28 cellular contexts compared by ENCODE assay signal in genomic region chr3:169790687-169791429, GRCh38. TPM values are rescaled to one million over a fixed set of nuclear protein-coding genes. Genes with fewer than 3 reads are reported as not detected.
DNase-seq lines count a peak whose midpoint lies in the region; ATAC-seq, FAIRE-seq and TF ChIP-seq lines count a peak whose summit lies in the region.
"Had no signal": no experiment of that assay in that cellular context is flagged by ENCODE, and none has a peak within 500 bp of the region (broad histone marks: within the 10 kb centered on the region; RNA-seq: fewer than 3 reads in every experiment).

No MANE protein-coding gene starts in this region.

- H3K4me2 ChIP-seq in GM23248 (ENCODE audit: unreplicated experiment) (no peak overlapping the region), trophoblast cell (ENCODE audit: low read length) (no peak overlapping the region)

- H2BK120ac ChIP-seq in trophoblast cell (ENCODE audit: insufficient read depth, low read length, poor library complexity) = no peak overlapping the region

- H2BK12ac ChIP-seq in trophoblast cell (ENCODE audit: low read length) = no peak overlapping the region

- H3K23ac ChIP-seq in trophoblast cell (ENCODE audit: low read length) = no peak overlapping the region

- no peaks in the 10 kb centered on the region for H3K27me3 ChIP-seq in GM23248 (replicated peaks; ENCODE audit: insufficient read depth)
- H3K27me3 ChIP-seq in bronchial epithelial cell (ENCODE audit: control insufficient read depth, insufficient read depth, low read length) = no peaks in the 10 kb centered on the region
- H3K27me3 ChIP-seq in trophoblast cell (ENCODE audit: insufficient read depth, low read length) = no peaks in the 10 kb centered on the region
- H3K27me3 ChIP-seq: tibial artery had no signal

- H3K9me3 ChIP-seq in GM23248 (ENCODE audit: low read depth) = no peaks in the 10 kb centered on the region
- H3K9me3 ChIP-seq in trophoblast cell (ENCODE audit: insufficient read depth, low read depth, low read length) = no peaks in the 10 kb centered on the region
- H3K9me3 ChIP-seq: tibial artery had no signal

- H4K8ac ChIP-seq in trophoblast cell (ENCODE audit: low read depth, low read length) = no peak overlapping the region

- DNase-seq in GM23248 (peak; percentile 15), M059J (ENCODE audit: low read depth) (peak; percentile 18), bronchial epithelial cell (ENCODE audit: low read depth) (peak; percentile 55), trophoblast cell (peak; percentile 49 to 74), cerebellar cortex (ENCODE audit: low spot score) (no peak), NCI-H2227 treated with DMSO at 0.1 percent for 48 hours (lab: John Stamatoyannopoulos, UW) (no peak)
- DNase-seq: activated CD4-positive, alpha-beta T cell treated with anti-CD3 and anti-CD28 coated beads, Interleukin-2, amount 50 U/mL, for 4 hours; activated naive CD4-positive, alpha-beta T cell treated with Interleukin-2 at 50 U/mL for 16 hours; activated T-cell treated with anti-CD3 and anti-CD28 coated beads for 4 hours; anterior cingulate cortex; effector memory CD4-positive, alpha-beta T cell; H7; hypothalamus; kidney glomerular epithelial cell; mesendoderm; naive thymus-derived CD4-positive, alpha-beta T cell; NCI-H2029; NCI-H510A; right cardiac atrium; stimulated activated CD4-positive, alpha-beta T cell treated with anti-CD3 and anti-CD28 coated beads, Interleukin-15, amount 100 ng/mL, for 24 hours; T-helper 1 cell; tibial artery had no signal

- no peak overlapping the region for H3K14ac ChIP-seq in trophoblast cell (ENCODE audit: low read length)

- H3K79me2 ChIP-seq in GM23248 (ENCODE audit: insufficient read depth) = 0 out of 2 replicates have a peak, but pooled peaks cover 2% of the 10 kb centered on the region
- H3K79me2 ChIP-seq in trophoblast cell (ENCODE audit: control insufficient read depth, insufficient read depth, low read length, poor library complexity) = no peaks in the 10 kb centered on the region

- no peak overlapping the region for H2BK5ac ChIP-seq in trophoblast cell (ENCODE audit: low read depth, low read length, poor library complexity)

- no peak overlapping the region for H3K27ac ChIP-seq in GM23248
- no peak overlapping the region for H3K27ac ChIP-seq in trophoblast cell (ENCODE audit: low read depth, low read length)
- H3K27ac ChIP-seq: tibial artery, VCaP had no signal

- FAIRE-seq in bronchial epithelial cell (lab: Jason Lieb, UNC) = no peak
- FAIRE-seq: G401.6 had no signal

- no peak overlapping the region for H3K18ac ChIP-seq in trophoblast cell (ENCODE audit: low read length)

- no peaks in the 10 kb centered on the region for H4K20me1 ChIP-seq in GM23248 (ENCODE audit: insufficient read depth)

- no peak overlapping the region for H4K91ac ChIP-seq in trophoblast cell (ENCODE audit: low read depth, low read length)

- no peak overlapping the region for H2AK5ac ChIP-seq in trophoblast cell (ENCODE audit: low read length)

- ATAC-seq in GM21723 (IDR thresholded peaks at IDR 0.05; ENCODE audit: unreplicated experiment) = no peak
- ATAC-seq: naive thymus-derived CD4-positive, alpha-beta T cell; right cardiac atrium; Right ventricle myocardium inferior had no signal

- peaks cover 12% of the 10 kb centered on the region; the same call in 1 of the 2 replicates for H3F3A ChIP-seq in GM23248 (ENCODE audit: insufficient read depth)

- H3K4me1 ChIP-seq in GM23248 (ENCODE audit: insufficient read depth) = no peaks in the 10 kb centered on the region
- H3K4me1 ChIP-seq in trophoblast cell (ENCODE audit: control insufficient read depth in 1 of 2, insufficient read depth in 2 of 2, low read length in 2 of 2) = no peaks in the 10 kb centered on the region
- H3K4me1 ChIP-seq: tibial artery had no signal

- H3K4ac ChIP-seq in trophoblast cell (ENCODE audit: low read depth, low read length) = no peak overlapping the region

- TF ChIP-seq CTCF in bronchial epithelial cell (IDR thresholded peaks at IDR 0.05; ENCODE audit: insufficient read depth, low read length, severe bottlenecking) = no peak

- in situ Hi-C loops in GM23248 (cut with MboI) = no loop called here

- H3K36me3 ChIP-seq in GM23248 (ENCODE audit: low read depth) (peaks cover 42% of the 10 kb centered on the region), bronchial epithelial cell (ENCODE audit: control insufficient read depth, insufficient read depth, low read length) (peaks cover 2% of the 10 kb centered on the region), trophoblast cell (ENCODE audit: control insufficient read depth in 1 of 2, insufficient read depth in 2 of 2, low read length in 2 of 2) (peaks cover 5 to 8% of the 10 kb centered on the region in 2 experiments)

- H2AFZ ChIP-seq in GM23248 (no peak overlapping the region), trophoblast cell (ENCODE audit: insufficient read depth, low read length, poor library complexity) (no peak overlapping the region)

- no peaks in the 10 kb centered on the region for H3K79me1 ChIP-seq in trophoblast cell (ENCODE audit: low read length)

- 84 to 86% methylated on average over 4 of the region's 4 CpGs for WGBS in GM23248 (ENCODE audit: low coverage in 1 of 2, low lambda C conversion rate in 2 of 2, missing lambda C conversion rate in 2 of 2), 2 experiments
- WGBS in trophoblast cell (ENCODE audit: extremely low coverage, insufficient coverage, insufficient read length) = no CpG with 5 or more reads among the region's 4 CpGs

- no peaks in the 10 kb centered on the region for H3K9me2 ChIP-seq in GM23248 (ENCODE audit: insufficient read depth)

- H3K9ac ChIP-seq in GM23248 = no peak overlapping the region
- no peak overlapping the region for H3K9ac ChIP-seq in trophoblast cell (ENCODE audit: low read length)

- H4K12ac ChIP-seq in trophoblast cell (ENCODE audit: low read depth, low read length) = no peak overlapping the region

- H3K4me3 ChIP-seq in GM23248 (no peak overlapping the region), bronchial epithelial cell (ENCODE audit: low read depth, low read length) (no peak overlapping the region), trophoblast cell (ENCODE audit: low read depth, low read length) (no peak overlapping the region)
- H3K4me3 ChIP-seq: tibial artery had no signal

RNA-seq across cellular contexts. Expression of gene MYNN, which starts 17.7 kb away (rescaled TPM):
- total RNA-seq in GM23248 (2014; rRNA removed; shearing (Covaris generic)) = 18.4 and 19.6 TPM in 2 replicates
- polyA plus RNA-seq in GM23248 (2016; fragmentation: Nextera tagmentation; extraction: Ambion mirVana) = 14.4 and 14.5 TPM in 2 replicates
- 22.0 and 27.2 TPM in 2 replicates for total RNA-seq in M059J (2014; rRNA removed; shearing (Covaris generic))
- 31.6 TPM in 2 replicates for total RNA-seq in bronchial epithelial cell
- polyA plus RNA-seq in trophoblast cell (2013) = 12.6 TPM in 2 replicates

RNA-seq across cellular contexts. Expression of gene ACTRT3, which starts 21.5 kb away (rescaled TPM):
- 2.8 and 5.2 TPM in 2 replicates for total RNA-seq in GM23248 (2014; rRNA removed; shearing (Covaris generic))
- polyA plus RNA-seq in GM23248 (2016; fragmentation: Nextera tagmentation; extraction: Ambion mirVana) = 3.3 and 3.6 TPM in 2 replicates
- total RNA-seq in M059J (2014; rRNA removed; shearing (Covaris generic)) = 1.7 and 2.9 TPM in 2 replicates
- 0.64 and 1.1 TPM in 2 replicates for total RNA-seq in bronchial epithelial cell
- polyA plus RNA-seq in trophoblast cell (2013) = 0.44 and 0.49 TPM in 2 replicates

RNA-seq across cellular contexts. Expression of gene LRRIQ4, which starts 21.8 kb away (rescaled TPM):
- not detected in 2 replicates for total RNA-seq in GM23248 (2014; rRNA removed; shearing (Covaris generic))
- not detected in 2 replicates for polyA plus RNA-seq in GM23248 (2016; fragmentation: Nextera tagmentation; extraction: Ambion mirVana)
- total RNA-seq in M059J (2014; rRNA removed; shearing (Covaris generic)) = not detected in 2 replicates
- not detected in 2 replicates for total RNA-seq in bronchial epithelial cell
- polyA plus RNA-seq in trophoblast cell (2013) = 0.03 TPM in 2 replicates
- total RNA-seq: chondrocyte, H7, right cardiac atrium, Right ventricle myocardium inferior had no signal
- polyA plus RNA-seq: BJ; naive thymus-derived CD4-positive, alpha-beta T cell; right cardiac atrium had no signal

RNA-seq across cellular contexts. Expression of gene LRRC34, which starts 21.8 kb away (rescaled TPM):
- total RNA-seq in GM23248 (2014; rRNA removed; shearing (Covaris generic)) = 3.4 and 9.4 TPM in 2 replicates
- polyA plus RNA-seq in GM23248 (2016; fragmentation: Nextera tagmentation; extraction: Ambion mirVana) = 4.2 and 5.9 TPM in 2 replicates
- total RNA-seq in M059J (2014; rRNA removed; shearing (Covaris generic)) = 0.71 and 1.6 TPM in 2 replicates
- total RNA-seq in bronchial epithelial cell = under 0.01 and 0.38 TPM in 2 replicates
- polyA plus RNA-seq in trophoblast cell (2013) = 0.37 and 0.49 TPM in 2 replicates

RNA-seq across cellular contexts. Expression of gene TERC, which starts 26.0 kb away (rescaled TPM):
- total RNA-seq in GM23248 (2014; rRNA removed; shearing (Covaris generic)) = 59.2 and 59.7 TPM in 2 replicates
- polyA plus RNA-seq in GM23248 (2016; fragmentation: Nextera tagmentation; extraction: Ambion mirVana) = not detected in 2 replicates
- total RNA-seq in M059J (2014; rRNA removed; shearing (Covaris generic)) = 33.4 and 110 TPM in 2 replicates
- 118 and 346 TPM in 2 replicates for total RNA-seq in bronchial epithelial cell
- polyA plus RNA-seq in trophoblast cell (2013) = 0.29 TPM in 1 of 2 replicates, not detected in the other
- polyA plus RNA-seq: right cardiac atrium had no signal

Comparison
In these comparisons a context has a peak if more than half of its experiments do, and no peak if none do; other contexts are left out.
1. DNase-seq: peak in GM23248 (single experiment), M059J (single experiment), bronchial epithelial cell (single experiment) and trophoblast cell (2 of 2); none in cerebellar cortex (single experiment) and NCI-H2227 treated with DMSO at 0.1 percent for 48 hours (single experiment).